In the genomic region with DNA sequence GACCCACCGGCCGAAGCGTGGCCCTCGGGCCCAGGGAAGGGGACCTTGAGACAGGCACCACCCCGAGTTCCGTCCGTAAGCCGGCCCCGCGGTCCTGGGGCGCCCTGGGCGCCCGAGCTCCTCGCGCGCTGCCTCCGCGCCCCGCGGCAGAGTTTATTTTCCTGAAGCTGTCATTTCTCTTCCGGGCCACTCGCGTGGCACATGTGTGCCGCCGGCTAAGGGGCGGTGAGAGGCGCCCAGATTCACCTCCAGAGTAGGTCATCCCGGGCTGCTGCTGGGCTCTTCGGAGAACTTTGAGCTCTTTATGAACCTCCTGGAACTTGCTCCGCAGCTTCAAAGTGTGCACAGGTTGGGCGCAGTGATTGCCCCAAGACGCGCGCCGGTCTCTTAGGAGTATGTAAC, we compare ENCODE assay signal across 8 cellular contexts. TPM values are rescaled to one million over a fixed set of nuclear protein-coding genes. Genes with fewer than 3 reads are reported as not detected.
DNase-seq lines count a peak whose midpoint lies in the region; ATAC-seq and TF ChIP-seq lines count a peak whose summit lies in the region.

No MANE protein-coding gene starts in this region.

- intact Hi-C loops in sigmoid colon (cut with DNase I) = loop anchor here (1.0 to 10.0 kb wide), 4 partner anchors 36 to 806 kb away; a partner anchor contains a TSS

- peak overlapping the region; percentile 71 to 93 (median 78) for H3K4me3 ChIP-seq in sigmoid colon

- no peaks in the 10 kb centered on the region for H3K27me3 ChIP-seq in foreskin keratinocyte
- no peaks in the 10 kb centered on the region for H3K27me3 ChIP-seq in sigmoid colon

- DNase-seq in activated T-cell treated with anti-CD3 and anti-CD28 coated beads for 1 hour (ENCODE audit: low read depth) (peak; percentile 27), LHCN-M2 (ENCODE audit: low read depth) (peak; percentile 18), activated T-cell treated with anti-CD3 and anti-CD28 coated beads for 24 hours (ENCODE audit: low read depth) (peak; percentile 26), foreskin keratinocyte (peak in 1 of 2 donors; percentile 33), sigmoid colon (no peak), cerebellum (ENCODE audit: low spot score) (no peak)
- no peak for DNase-seq in activated T-cell treated with anti-CD3 and anti-CD28 coated beads, Interleukin-2, amount 50 U/mL, for 1 hour

- no peaks in the 10 kb centered on the region for H3K9me3 ChIP-seq in sigmoid colon

- no peak for TF ChIP-seq POLR2A in sigmoid colon (IDR thresholded peaks at IDR 0.05)

- no peak overlapping the region for H3K27ac ChIP-seq in foreskin keratinocyte
- peak overlapping the region; percentile 83 to 90 (median 86) for H3K27ac ChIP-seq in sigmoid colon

- TF ChIP-seq CTCF in foreskin keratinocyte (conservative IDR thresholded peaks at IDR 0.05) = no peak
- TF ChIP-seq CTCF in sigmoid colon (IDR thresholded peaks at IDR 0.05) = no peak

- 1% methylated on average over 35 of the region's 35 CpGs for WGBS in sigmoid colon, 2 donors

- no peaks in the 10 kb centered on the region for H3K4me1 ChIP-seq in foreskin keratinocyte
- peaks cover 0 to 29% (median 19%) of the 10 kb centered on the region in 4 donors for H3K4me1 ChIP-seq in sigmoid colon

- no peaks in the 10 kb centered on the region for H3K36me3 ChIP-seq in sigmoid colon

- no peak for TF ChIP-seq EP300 in sigmoid colon (IDR thresholded peaks at IDR 0.05)

- peak; percentile 24 for ATAC-seq in foreskin keratinocyte
- ATAC-seq in HG03460 (IDR thresholded peaks at IDR 0.05; ENCODE audit: unreplicated experiment) = no peak

RNA-seq across cellular contexts. Expression of a gene that starts 0.5 kb away (rescaled TPM):
- total RNA-seq in LHCN-M2 (2014; rRNA removed) (15.8 and 20.0 TPM in 2 replicates), foreskin keratinocyte (28.9 and 34.9 TPM in 2 replicates), sigmoid colon (10 to 100 TPM; 15.5 to 22.1 (median 16.6) TPM), cerebellum (17.9 TPM)
- 19.7 TPM for polyA plus RNA-seq in LHCN-M2 (2012)
- polyA plus RNA-seq in foreskin keratinocyte (25.9 and 29.7 TPM in 2 replicates), sigmoid colon (10 to 100 TPM in 2 of 3 donors, 1 to 10 TPM in 1; 9.6 to 37.7 (median 13.6) TPM)

Comparison
In these comparisons a context has a peak if more than half of its experiments do, and no peak if none do; other contexts are left out.
1. DNase-seq: peak in activated T-cell treated with anti-CD3 and anti-CD28 coated beads for 1 hour (single experiment), LHCN-M2 (single experiment) and activated T-cell treated with anti-CD3 and anti-CD28 coated beads for 24 hours (single experiment); none in activated T-cell treated with anti-CD3 and anti-CD28 coated beads, Interleukin-2, amount 50 U/mL, for 1 hour (single experiment), sigmoid colon (single experiment) and cerebellum (single experiment).